13 cellular contexts compared by ENCODE assay signal in genomic region chr17:41775394-41776226, GRCh38. TPM values are rescaled to one million over a fixed set of nuclear protein-coding genes. Genes with fewer than 3 reads are reported as not detected.
DNase-seq lines count a peak whose midpoint lies in the region; ATAC-seq, FAIRE-seq and TF ChIP-seq lines count a peak whose summit lies in the region.
"Had no signal": no experiment of that assay in that cellular context is flagged by ENCODE, and none has a peak within 500 bp of the region (broad histone marks: within the 10 kb centered on the region; RNA-seq: fewer than 3 reads in every experiment).

No MANE protein-coding gene starts in this region.

- peaks cover 51% of the 10 kb centered on the region for H3K4me1 Mint-ChIP-seq in astrocyte (ENCODE audit: low read depth, unreplicated experiment)
- H3K4me1 Mint-ChIP-seq in activated CD8-positive, alpha-beta T cell treated with anti-CD3 and anti-CD28 coated beads, Interleukin-2, amount 10 ng/mL, durations not matched to agents 7 days and 5 days (ENCODE audit: low read depth) = peaks cover 5% of the 10 kb centered on the region

- intact Hi-C loops in right cardiac atrium (cut with DNase I) (no loop called here), pancreas (cut with DNase I) (no loop called here)

- 45% methylated on average over 12 of the region's 12 CpGs for WGBS in right cardiac atrium
- WGBS in pancreas, 2 donors = 72 to 74% methylated on average over 11 to 12 of the region's 12 CpGs

- H3K4me3 ChIP-seq in astrocyte (ENCODE audit: insufficient read depth, low read depth, low read length) (no peak overlapping the region), right cardiac atrium (ENCODE audit: low read length) (no peak overlapping the region), pancreas (no peak overlapping the region)
- H3K4me3 ChIP-seq: ascending aorta had no signal

- H3K9me3 Mint-ChIP-seq in astrocyte (ENCODE audit: unreplicated experiment) = no peaks in the 10 kb centered on the region
- no peaks in the 10 kb centered on the region for H3K9me3 Mint-ChIP-seq in activated CD8-positive, alpha-beta T cell treated with anti-CD3 and anti-CD28 coated beads, Interleukin-2, amount 10 ng/mL, durations not matched to agents 7 days and 5 days (ENCODE audit: insufficient read depth)
- H3K9me3 Mint-ChIP-seq: CD4-positive, CD25-positive, alpha-beta regulatory T cell; HFFc6 had no signal

- H3K27me3 ChIP-seq in astrocyte (ENCODE audit: insufficient read depth, low read length) = no peaks in the 10 kb centered on the region
- no peaks in the 10 kb centered on the region for H3K27me3 ChIP-seq in right cardiac atrium (ENCODE audit: control insufficient read depth, insufficient read depth)
- no peaks in the 10 kb centered on the region for H3K27me3 ChIP-seq in pancreas
- H3K27me3 ChIP-seq: ascending aorta had no signal

- peaks cover 26% of the 10 kb centered on the region for H3K79me2 ChIP-seq in astrocyte (ENCODE audit: insufficient read depth, low read length)

- H3K36me3 ChIP-seq in astrocyte (ENCODE audit: insufficient read depth, low read length) (no peaks in the 10 kb centered on the region), pancreas (peaks cover 0 to 11% (median 3%) of the 10 kb centered on the region in 3 donors)

- H3K4me2 ChIP-seq in astrocyte (ENCODE audit: low read length) = peak overlapping the region; percentile 43

- H3K4me3 Mint-ChIP-seq in astrocyte (ENCODE audit: unreplicated experiment) = peak overlapping the region; percentile 57
- H3K4me3 Mint-ChIP-seq in activated CD8-positive, alpha-beta T cell treated with anti-CD3 and anti-CD28 coated beads, Interleukin-2, amount 10 ng/mL, durations not matched to agents 7 days and 5 days = no peak overlapping the region
- H3K4me3 Mint-ChIP-seq: CD4-positive, CD25-positive, alpha-beta regulatory T cell; HFFc6 had no signal

- H3K4me1 ChIP-seq in astrocyte (ENCODE audit: insufficient read depth, low read length) (peaks cover 39% of the 10 kb centered on the region), right cardiac atrium (ENCODE audit: control insufficient read depth, insufficient read depth, low read length) (peaks cover 41% of the 10 kb centered on the region), pancreas (peaks cover 37 to 72% (median 52%) of the 10 kb centered on the region in 3 donors)

- peak overlapping the region; percentile 83 for H3K27ac Mint-ChIP-seq in astrocyte (ENCODE audit: unreplicated experiment)
- no peak overlapping the region for H3K27ac Mint-ChIP-seq in activated CD8-positive, alpha-beta T cell treated with anti-CD3 and anti-CD28 coated beads, Interleukin-2, amount 10 ng/mL, durations not matched to agents 7 days and 5 days
- H3K27ac Mint-ChIP-seq: CD4-positive, CD25-positive, alpha-beta regulatory T cell; HFFc6 had no signal

- H3K27ac ChIP-seq in astrocyte (ENCODE audit: low read depth, low read length) = no peak overlapping the region
- peak overlapping the region; percentile 80 for H3K27ac ChIP-seq in right cardiac atrium (ENCODE audit: low read length)
- H3K27ac ChIP-seq in pancreas = peak overlapping the region; percentile 23 to 97 (median 56)
- H3K27ac ChIP-seq: ascending aorta had no signal

- no peaks in the 10 kb centered on the region for H3K27me3 Mint-ChIP-seq in astrocyte (ENCODE audit: low read depth, unreplicated experiment)
- no peaks in the 10 kb centered on the region for H3K27me3 Mint-ChIP-seq in activated CD8-positive, alpha-beta T cell treated with anti-CD3 and anti-CD28 coated beads, Interleukin-2, amount 10 ng/mL, durations not matched to agents 7 days and 5 days (ENCODE audit: low read depth)

- H4K20me1 ChIP-seq in astrocyte (ENCODE audit: insufficient read depth, low read length) = peaks cover 25% of the 10 kb centered on the region

- peak in 1 of 2 donors; percentile 30 for ATAC-seq in right cardiac atrium
- no peak for ATAC-seq in pancreas
- ATAC-seq in activated CD8-positive, alpha-beta T cell treated with anti-CD3 and anti-CD28 coated beads, Interleukin-2, amount 10 ng/mL, durations not matched to agents 7 days and 5 days = no peak
- no peak for ATAC-seq in GM19397 (IDR thresholded peaks at IDR 0.05; ENCODE audit: unreplicated experiment)
- no peak for ATAC-seq in GM21447 (IDR thresholded peaks at IDR 0.05; ENCODE audit: unreplicated experiment)
- no peak for ATAC-seq in omental fat pad (ENCODE audit: low FRiP score)

- CTCF ChIA-PET in activated CD8-positive, alpha-beta T cell treated with anti-CD3 and anti-CD28 coated beads, Interleukin-2, amount 10 ng/mL, durations not matched to agents 7 days and 5 days (lab: Charles Lee) = no interaction called here

- no peak for FAIRE-seq in astrocyte (lab: Jason Lieb, UNC)
- FAIRE-seq in pancreas (lab: Jason Lieb, UNC) = no peak
- FAIRE-seq: HTR-8/SVneo had no signal

- TF ChIP-seq CTCF in astrocyte (IDR thresholded peaks at IDR 0.05; ENCODE audit: insufficient read depth, low read depth, low read length) = no peak
- TF ChIP-seq CTCF in pancreas (IDR thresholded peaks at IDR 0.05) = no peak
- no peak for TF ChIP-seq CTCF in omental fat pad (IDR thresholded peaks at IDR 0.05)

- H3K9me3 ChIP-seq in astrocyte (ENCODE audit: insufficient read depth, low read depth, low read length) (no peaks in the 10 kb centered on the region), right cardiac atrium (ENCODE audit: control insufficient read depth, low read length) (no peaks in the 10 kb centered on the region), pancreas (no peaks in the 10 kb centered on the region)
- H3K9me3 ChIP-seq: ascending aorta had no signal

- H3K9ac ChIP-seq in astrocyte (ENCODE audit: low read length) = peak overlapping the region; percentile 44

- peaks cover 5% of the 10 kb centered on the region for H3K36me3 Mint-ChIP-seq in astrocyte (ENCODE audit: low read depth, unreplicated experiment)
- H3K36me3 Mint-ChIP-seq in activated CD8-positive, alpha-beta T cell treated with anti-CD3 and anti-CD28 coated beads, Interleukin-2, amount 10 ng/mL, durations not matched to agents 7 days and 5 days (ENCODE audit: low read depth) = no peaks in the 10 kb centered on the region
- H3K36me3 Mint-ChIP-seq: CD4-positive, CD25-positive, alpha-beta regulatory T cell had no signal

- POLR2A ChIA-PET in activated CD8-positive, alpha-beta T cell treated with anti-CD3 and anti-CD28 coated beads, Interleukin-2, amount 10 ng/mL, durations not matched to agents 7 days and 5 days (lab: Charles Lee) = no interaction called here

- peak in 10 of 14 donors; percentile 20 to 65 (median 57) for DNase-seq in C1 segment of cervical spinal cord (lab: John Stamatoyannopoulos, UW)
- DNase-seq in astrocyte (ENCODE audit: low read depth) = no peak
- DNase-seq in right cardiac atrium = peak in 1 of 3 donors; percentile 68
- no peak for DNase-seq in pancreas
- no peak for DNase-seq in activated CD8-positive, alpha-beta T cell treated with anti-CD3 and anti-CD28 coated beads, Interleukin-2, amount 10 ng/mL, durations not matched to agents 7 days and 5 days
- no peak for DNase-seq in omental fat pad (ENCODE audit: low spot score)
- DNase-seq: CD4-positive, CD25-positive, alpha-beta regulatory T cell; HFFc6; NCI-H774 had no signal

- H2AFZ ChIP-seq in astrocyte (ENCODE audit: low read depth, low read length) = no peak overlapping the region

RNA-seq across cellular contexts. Expression of gene JUP, which starts 10.9 kb away (rescaled TPM):
- 236 TPM in 2 replicates for total RNA-seq in astrocyte
- 100 to 1,000 TPM; 135 to 239 (median 187) TPM for total RNA-seq in right cardiac atrium
- polyA plus RNA-seq in right cardiac atrium = 145 TPM
- 10 to 100 TPM; 31.1 to 93.5 (median 42.0) TPM for total RNA-seq in pancreas
- 10 to 100 TPM; 46.8 to 50.4 TPM for polyA plus RNA-seq in pancreas
- total RNA-seq in activated CD8-positive, alpha-beta T cell treated with anti-CD3 and anti-CD28 coated beads, Interleukin-2, amount 10 ng/mL, durations not matched to agents 7 days and 5 days = 1 to 10 TPM; 5.2 to 6.0 TPM
- 10 to 100 TPM; 34.8 to 84.5 (median 39.0) TPM for total RNA-seq in omental fat pad

RNA-seq across cellular contexts. Expression of gene P3H4, which starts 36.1 kb away (rescaled TPM):
- total RNA-seq in astrocyte (81.5 and 110 TPM in 2 replicates), right cardiac atrium (10 to 100 TPM; 12.1 to 17.1 (median 13.9) TPM), pancreas (10 to 100 TPM in 3 of 6 donors, 1 to 10 TPM in 3; 8.4 to 15.7 (median 10.1) TPM), omental fat pad (10 to 100 TPM in 2 of 4 donors, 1 to 10 TPM in 2; 6.6 to 15.6 (median 10.0) TPM)
- polyA plus RNA-seq in right cardiac atrium (9.8 TPM), pancreas (10 to 100 TPM; 13.0 to 16.6 TPM)
- total RNA-seq in activated CD8-positive, alpha-beta T cell treated with anti-CD3 and anti-CD28 coated beads, Interleukin-2, amount 10 ng/mL, durations not matched to agents 7 days and 5 days = 1 to 10 TPM; 2.7 to 3.5 TPM

RNA-seq across cellular contexts. Expression of gene FKBP10, which starts 37.2 kb away (rescaled TPM):
- total RNA-seq in astrocyte = 446 and 584 TPM in 2 replicates
- total RNA-seq in right cardiac atrium = 10 to 100 TPM; 26.5 to 42.7 (median 38.8) TPM
- polyA plus RNA-seq in right cardiac atrium = 24.8 TPM
- total RNA-seq in pancreas = 10 to 100 TPM in 4 of 6 donors, 1 to 10 TPM in 2; 4.5 to 35.3 (median 11.7) TPM
- polyA plus RNA-seq in pancreas = 10 to 100 TPM in 1 of 2 donors, 1 to 10 TPM in 1; 9.1 to 17.3 TPM
- total RNA-seq in activated CD8-positive, alpha-beta T cell treated with anti-CD3 and anti-CD28 coated beads, Interleukin-2, amount 10 ng/mL, durations not matched to agents 7 days and 5 days = not detected
- 10 to 100 TPM; 30.5 to 53.1 (median 42.3) TPM for total RNA-seq in omental fat pad
- total RNA-seq: CD4-positive, CD25-positive, alpha-beta regulatory T cell had no signal

RNA-seq across cellular contexts. Expression of gene HAP1, which starts 41.2 kb away (rescaled TPM):
- total RNA-seq in astrocyte (0.46 and 0.52 TPM in 2 replicates), right cardiac atrium (not detected), pancreas (1 to 10 TPM in 3 of 6 donors, under 1 TPM in 3; 0.13 to 1.6 (median 0.84) TPM), omental fat pad (1 to 10 TPM in 1 of 4 donors, under 1 TPM in 1, not detected in 2; 0.47 to 1.1 TPM)
- polyA plus RNA-seq in right cardiac atrium (0.05 TPM), pancreas (1 to 10 TPM; 2.6 to 4.2 TPM)
- under 1 TPM; 0.08 to 0.11 TPM for total RNA-seq in activated CD8-positive, alpha-beta T cell treated with anti-CD3 and anti-CD28 coated beads, Interleukin-2, amount 10 ng/mL, durations not matched to agents 7 days and 5 days
- total RNA-seq: ascending aorta had no signal

Comparison
In these comparisons a context has a peak if more than half of its experiments do, and no peak if none do; other contexts are left out.
1. DNase-seq: peak in C1 segment of cervical spinal cord (10 of 14); none in astrocyte (single experiment), pancreas (0 of 6), activated CD8-positive, alpha-beta T cell treated with anti-CD3 and anti-CD28 coated beads, Interleukin-2, amount 10 ng/mL, durations not matched to agents 7 days and 5 days (single experiment) and omental fat pad (single experiment).
2. RNA of gene JUP, which starts 10.9 kb away (total RNA-seq): 236 TPM in astrocyte, 135 to 239 TPM in right cardiac atrium, 31.1 to 93.5 TPM in pancreas and 34.8 to 84.5 TPM in omental fat pad; 5.2 to 6.0 TPM in activated CD8-positive, alpha-beta T cell treated with anti-CD3 and anti-CD28 coated beads, Interleukin-2, amount 10 ng/mL, durations not matched to agents 7 days and 5 days; every median in the first group is over 4 times any median in the second.